Comparison of ENCODE assay signal across 8 cellular contexts in the genomic region with DNA sequence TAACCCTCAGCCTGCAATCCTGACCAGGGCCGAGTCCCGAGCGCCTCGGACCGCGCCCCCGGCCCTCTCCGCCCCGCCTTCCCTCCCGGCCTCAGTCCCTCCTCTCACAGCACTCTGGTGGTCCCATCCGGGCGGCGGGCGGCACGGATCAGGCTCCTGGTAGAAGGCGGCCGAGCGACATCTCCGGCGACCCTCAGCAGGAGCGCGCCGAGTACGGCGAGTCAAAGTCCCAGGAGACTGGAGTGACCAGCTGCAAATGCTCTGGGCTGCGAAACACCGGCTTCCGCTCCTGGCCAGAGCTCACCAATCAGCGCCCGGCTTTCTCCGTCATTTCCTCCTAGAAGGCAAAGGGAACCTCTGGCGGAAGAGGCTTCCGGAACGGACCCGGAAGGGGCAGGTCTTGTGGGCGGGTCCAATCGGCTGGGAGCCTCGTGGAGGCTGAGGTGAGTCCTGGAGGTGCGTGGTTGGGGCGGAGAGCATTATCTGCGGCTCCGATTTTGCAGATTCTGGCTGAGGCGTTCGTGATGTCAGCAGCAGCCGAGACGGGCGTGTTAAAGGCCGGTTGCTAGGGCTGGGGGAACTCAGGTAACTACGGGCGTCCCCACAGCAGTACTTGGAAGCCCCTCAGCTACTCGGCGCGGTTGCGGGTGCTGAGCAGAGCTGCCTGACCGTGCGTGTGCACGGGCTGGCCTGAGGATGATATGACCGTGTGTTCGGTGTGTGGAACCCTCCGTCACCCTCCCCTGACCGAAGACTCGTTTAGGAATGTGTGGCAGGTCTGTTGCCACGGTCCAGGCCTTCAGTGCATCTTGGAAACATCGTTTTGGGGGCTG. TPM values are rescaled to one million over a fixed set of nuclear protein-coding genes. Genes with fewer than 3 reads are reported as not detected.
DNase-seq lines count a peak whose midpoint lies in the region; ATAC-seq, FAIRE-seq and TF ChIP-seq lines count a peak whose summit lies in the region.

A gene with protein sequence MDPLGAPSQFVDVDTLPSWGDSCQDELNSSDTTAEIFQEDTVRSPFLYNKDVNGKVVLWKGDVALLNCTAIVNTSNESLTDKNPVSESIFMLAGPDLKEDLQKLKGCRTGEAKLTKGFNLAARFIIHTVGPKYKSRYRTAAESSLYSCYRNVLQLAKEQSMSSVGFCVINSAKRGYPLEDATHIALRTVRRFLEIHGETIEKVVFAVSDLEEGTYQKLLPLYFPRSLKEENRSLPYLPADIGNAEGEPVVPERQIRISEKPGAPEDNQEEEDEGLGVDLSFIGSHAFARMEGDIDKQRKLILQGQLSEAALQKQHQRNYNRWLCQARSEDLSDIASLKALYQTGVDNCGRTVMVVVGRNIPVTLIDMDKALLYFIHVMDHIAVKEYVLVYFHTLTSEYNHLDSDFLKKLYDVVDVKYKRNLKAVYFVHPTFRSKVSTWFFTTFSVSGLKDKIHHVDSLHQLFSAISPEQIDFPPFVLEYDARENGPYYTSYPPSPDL (minus strand): TSS at position 282 of the 833 bp plus-strand sequence. CDS start 9,264 bp downstream, outside the sequence.
A gene (plus strand): TSS at position 400 of the 833 bp plus-strand sequence. CDS start 3,581 bp downstream, outside the sequence.

- H3K36me3 ChIP-seq in pancreas, result peaks cover 0 to 2% (median 2%) of the 10 kb centered on the region in 3 donors
- peaks cover 0 to 5% (median 2%) of the 10 kb centered on the region in 3 donors for H3K36me3 ChIP-seq in tibial artery

- intact Hi-C loops in Right ventricle myocardium superior (cut with DNase I), result no loop called here
- intact Hi-C loops in pancreas (cut with DNase I), result no loop called here
- intact Hi-C loops in tibial artery (cut with DNase I; ENCODE audit: low total_unique reads), result loop anchor here (10.0 kb wide), 1 partner anchor 565 kb away; a partner anchor contains a TSS

- H3K4me1 Mint-ChIP-seq in activated naive CD8-positive, alpha-beta T cell treated with anti-CD3 and anti-CD28 coated beads, Interleukin-2, amount 50 U/mL, for 24 hours, result peaks cover 56% of the 10 kb centered on the region

- H3K27me3 ChIP-seq in pancreas, result no peaks in the 10 kb centered on the region
- H3K27me3 ChIP-seq in tibial artery, result no peaks in the 10 kb centered on the region

- H3K4me3 ChIP-seq in GM12865 (ENCODE audit: low read depth, low read length) (peak within 1 kb of the TSS; percentile 74), pancreas (peak within 1 kb of the TSS; percentile 87 to 96 (median 90)), tibial artery (peak within 1 kb of the TSS; percentile 98)

- H3K4me1 ChIP-seq in pancreas (peaks cover 30 to 34% (median 32%) of the 10 kb centered on the region in 3 donors), tibial artery (peaks cover 0 to 34% (median 32%) of the 10 kb centered on the region in 4 donors)

- H3K4me3 Mint-ChIP-seq in activated naive CD8-positive, alpha-beta T cell treated with anti-CD3 and anti-CD28 coated beads, Interleukin-2, amount 50 U/mL, for 24 hours, result peak within 1 kb of the TSS; percentile 99

- H3K27ac Mint-ChIP-seq in activated naive CD8-positive, alpha-beta T cell treated with anti-CD3 and anti-CD28 coated beads, Interleukin-2, amount 50 U/mL, for 24 hours, result peak within 1 kb of the TSS; percentile 97

- peak; percentile 56 for FAIRE-seq in pancreas (lab: Jason Lieb, UNC)

- ATAC-seq in HG02763 (IDR thresholded peaks at IDR 0.05; ENCODE audit: unreplicated experiment), result peak; percentile 95
- ATAC-seq in activated naive CD8-positive, alpha-beta T cell treated with anti-CD3 and anti-CD28 coated beads, Interleukin-2, amount 50 U/mL, for 24 hours, result peak; percentile 99
- peak; percentile 99 for ATAC-seq in Right ventricle myocardium superior (ENCODE audit: poor library complexity)
- peak; percentile 95 to 98 (median 97) for ATAC-seq in pancreas

- H3K9me3 ChIP-seq in pancreas, result no peaks in the 10 kb centered on the region
- no peaks in the 10 kb centered on the region for H3K9me3 ChIP-seq in tibial artery

- H3K27ac ChIP-seq in pancreas, result peak within 1 kb of the TSS; percentile 65 to 90 (median 81)
- H3K27ac ChIP-seq in tibial artery, result peak within 1 kb of the TSS; percentile 89 to 96

- WGBS in pancreas, 2 donors, result 0% methylated on average over 60 to 64 of the region's 64 CpGs

- H3K27me3 Mint-ChIP-seq in activated naive CD8-positive, alpha-beta T cell treated with anti-CD3 and anti-CD28 coated beads, Interleukin-2, amount 50 U/mL, for 24 hours, result no peaks in the 10 kb centered on the region

- no peak for TF ChIP-seq CTCF in GM12865 (IDR thresholded peaks at IDR 0.05; ENCODE audit: insufficient read depth, low read depth, low read length, missing control alignments)
- TF ChIP-seq CTCF in pancreas (IDR thresholded peaks at IDR 0.05), result no peak
- no peak for TF ChIP-seq CTCF in tibial artery (IDR thresholded peaks at IDR 0.05)

- H3K9me3 Mint-ChIP-seq in activated naive CD8-positive, alpha-beta T cell treated with anti-CD3 and anti-CD28 coated beads, Interleukin-2, amount 50 U/mL, for 24 hours, result no peaks in the 10 kb centered on the region

- DNase-seq in GM12865 (ENCODE audit: low read depth) (peak; percentile 97), NCI-H1417 treated with DMSO at 0.1 percent for 48 hours (lab: John Stamatoyannopoulos, UW) (peak; percentile 87), SW480 (ENCODE audit: low spot score) (peak; percentile 97), Right ventricle myocardium superior (peak; percentile 98), pancreas (peak; percentile 93 to 98 (median 96)), tibial artery (peak; percentile 97)
- peak; percentile 94 for DNase-seq in activated naive CD8-positive, alpha-beta T cell treated with anti-CD3 and anti-CD28 coated beads, Interleukin-2, amount 50 U/mL, for 24 hours

- peaks cover 37% of the 10 kb centered on the region for H3K36me3 Mint-ChIP-seq in activated naive CD8-positive, alpha-beta T cell treated with anti-CD3 and anti-CD28 coated beads, Interleukin-2, amount 50 U/mL, for 24 hours (ENCODE audit: low read depth)

RNA-seq across cellular contexts. Expression of the first gene that starts in this region (rescaled TPM):
- 13.3 TPM for total RNA-seq in Right ventricle myocardium superior
- total RNA-seq in pancreas, result 10 to 100 TPM; 11.1 to 24.1 (median 15.4) TPM
- 1 to 10 TPM; 2.0 to 3.0 TPM for polyA plus RNA-seq in pancreas

RNA-seq across cellular contexts. Expression of the second gene that starts in this region (rescaled TPM):
- total RNA-seq in Right ventricle myocardium superior (12.3 TPM), pancreas (10 to 100 TPM in 4 of 6 donors, 1 to 10 TPM in 2; 8.2 to 18.8 (median 15.9) TPM)
- polyA plus RNA-seq in pancreas, result 1 to 10 TPM; 1.5 to 2.8 TPM

Comparison
In these comparisons a context has a peak if more than half of its experiments do, and no peak if none do; other contexts are left out.
1. Peak in every context shown above with its lines: DNase-seq, ATAC-seq, H3K4me3 ChIP-seq and H3K27ac ChIP-seq.